8 cellular contexts compared by ENCODE assay signal in genomic region chr1:153633161-153633746, GRCh38. TPM values are rescaled to one million over a fixed set of nuclear protein-coding genes. Genes with fewer than 3 reads are reported as not detected.
DNase-seq lines count a peak whose midpoint lies in the region; ATAC-seq and TF ChIP-seq lines count a peak whose summit lies in the region.

No MANE protein-coding gene starts in this region.

- ATAC-seq in activated CD4-positive, alpha-beta T cell treated with anti-CD3 and anti-CD28 coated beads for 36 hours, result no peak
- ATAC-seq in activated B cell treated with CpG ODN at 0.5 μM for 24 hours (ENCODE audit: low read depth), result peak; percentile 0
- ATAC-seq in right cardiac atrium, result peak; percentile 46 to 52
- ATAC-seq in stimulated activated effector memory CD8-positive, alpha-beta T cell treated with anti-CD3 and anti-CD28 coated beads, Interleukin-12 subunit alpha, Interleukin-12 subunit beta, amount 100 ng/mL, for 72 hours, result no peak
- ATAC-seq in GM21737 (IDR thresholded peaks at IDR 0.05; ENCODE audit: unreplicated experiment), result no peak
- no peak for ATAC-seq in GM18520 (IDR thresholded peaks at IDR 0.05; ENCODE audit: unreplicated experiment)

- peak overlapping the region; percentile 98 for H3K4me3 Mint-ChIP-seq in activated CD4-positive, alpha-beta T cell treated with anti-CD3 and anti-CD28 coated beads for 36 hours
- peak overlapping the region; percentile 99 for H3K4me3 Mint-ChIP-seq in activated B cell treated with CpG ODN at 0.5 μM for 24 hours
- H3K4me3 Mint-ChIP-seq in stimulated activated effector memory CD8-positive, alpha-beta T cell treated with anti-CD3 and anti-CD28 coated beads, Interleukin-12 subunit alpha, Interleukin-12 subunit beta, amount 100 ng/mL, for 72 hours, result peak overlapping the region; percentile 97

- peak overlapping the region; percentile 27 for H3K4me3 ChIP-seq in right cardiac atrium (ENCODE audit: low read length)

- H3K27me3 ChIP-seq in right cardiac atrium (ENCODE audit: control insufficient read depth, insufficient read depth), result no peaks in the 10 kb centered on the region

- intact Hi-C loops in activated CD4-positive, alpha-beta T cell treated with anti-CD3 and anti-CD28 coated beads for 36 hours (cut with DNase I, micrococcal nuclease), result loop anchor here (1.0 to 5.0 kb wide), 5 partner anchors 16 to 1598 kb away; partner anchors contain the start of genes GATAD2B (in 1 of the 2) and INTS3 (in 1 of the 2)
- intact Hi-C loops in activated B cell treated with CpG ODN at 0.5 μM for 24 hours (cut with micrococcal nuclease), result no loop called here
- intact Hi-C loops in right cardiac atrium (cut with DNase I), result no loop called here

- no peak for TF ChIP-seq CTCF in activated B cell treated with CpG ODN at 0.5 μM for 24 hours (IDR thresholded peaks at IDR 0.05)

- peaks cover 16% of the 10 kb centered on the region for H3K4me1 ChIP-seq in right cardiac atrium (ENCODE audit: control insufficient read depth, insufficient read depth, low read length)

- CTCF ChIA-PET in activated CD4-positive, alpha-beta T cell treated with anti-CD3 and anti-CD28 coated beads for 36 hours (lab: Charles Lee), result interaction anchor here (0.9 to 7.1 kb wide), 11 partner anchors 10 to 125 kb away, joined by 3 to 60 read pairs (median 5); partner anchors contain the start of genes ILF2, S100A14, S100A2 and SNAPIN
- CTCF ChIA-PET in activated B cell treated with CpG ODN at 0.5 μM for 24 hours (lab: Charles Lee), result interaction anchor here (1.2 to 2.7 kb wide), 6 partner anchors 35 to 122 kb away, joined by 3 to 33 read pairs (median 8); partner anchors contain the start of gene S100A6

- H3K27ac ChIP-seq in right cardiac atrium (ENCODE audit: low read length), result peak overlapping the region; percentile 98

- H3K36me3 Mint-ChIP-seq in activated CD4-positive, alpha-beta T cell treated with anti-CD3 and anti-CD28 coated beads for 36 hours (ENCODE audit: low read depth), result peaks cover 30% of the 10 kb centered on the region
- H3K36me3 Mint-ChIP-seq in activated B cell treated with CpG ODN at 0.5 μM for 24 hours (ENCODE audit: low read depth), result peaks cover 42% of the 10 kb centered on the region
- peaks cover 47% of the 10 kb centered on the region for H3K36me3 Mint-ChIP-seq in stimulated activated effector memory CD8-positive, alpha-beta T cell treated with anti-CD3 and anti-CD28 coated beads, Interleukin-12 subunit alpha, Interleukin-12 subunit beta, amount 100 ng/mL, for 72 hours

- H3K27me3 Mint-ChIP-seq in activated CD4-positive, alpha-beta T cell treated with anti-CD3 and anti-CD28 coated beads for 36 hours, result no peaks in the 10 kb centered on the region
- H3K27me3 Mint-ChIP-seq in activated B cell treated with CpG ODN at 0.5 μM for 24 hours, result no peaks in the 10 kb centered on the region

- H3K27ac Mint-ChIP-seq in activated CD4-positive, alpha-beta T cell treated with anti-CD3 and anti-CD28 coated beads for 36 hours, result peak overlapping the region; percentile 98
- peak overlapping the region; percentile 100 for H3K27ac Mint-ChIP-seq in activated B cell treated with CpG ODN at 0.5 μM for 24 hours
- peak overlapping the region; percentile 100 for H3K27ac Mint-ChIP-seq in stimulated activated effector memory CD8-positive, alpha-beta T cell treated with anti-CD3 and anti-CD28 coated beads, Interleukin-12 subunit alpha, Interleukin-12 subunit beta, amount 100 ng/mL, for 72 hours

- 35% methylated on average over 18 of the region's 18 CpGs for WGBS in right cardiac atrium

- no peaks in the 10 kb centered on the region for H3K9me3 Mint-ChIP-seq in activated CD4-positive, alpha-beta T cell treated with anti-CD3 and anti-CD28 coated beads for 36 hours (ENCODE audit: low read depth)
- H3K9me3 Mint-ChIP-seq in activated B cell treated with CpG ODN at 0.5 μM for 24 hours, result no peaks in the 10 kb centered on the region
- no peaks in the 10 kb centered on the region for H3K9me3 Mint-ChIP-seq in stimulated activated effector memory CD8-positive, alpha-beta T cell treated with anti-CD3 and anti-CD28 coated beads, Interleukin-12 subunit alpha, Interleukin-12 subunit beta, amount 100 ng/mL, for 72 hours

- H3K4me1 Mint-ChIP-seq in activated CD4-positive, alpha-beta T cell treated with anti-CD3 and anti-CD28 coated beads for 36 hours, result peaks cover 50% of the 10 kb centered on the region
- peaks cover 50% of the 10 kb centered on the region for H3K4me1 Mint-ChIP-seq in activated B cell treated with CpG ODN at 0.5 μM for 24 hours
- H3K4me1 Mint-ChIP-seq in stimulated activated effector memory CD8-positive, alpha-beta T cell treated with anti-CD3 and anti-CD28 coated beads, Interleukin-12 subunit alpha, Interleukin-12 subunit beta, amount 100 ng/mL, for 72 hours, result peaks cover 38% of the 10 kb centered on the region

- DNase-seq in activated CD4-positive, alpha-beta T cell treated with anti-CD3 and anti-CD28 coated beads for 36 hours, result no peak
- DNase-seq in activated CD4-positive, alpha-beta T cell treated with anti-CD3 and anti-CD28 coated beads for 4 hours, result no peak
- no peak for DNase-seq in activated B cell treated with CpG ODN at 0.5 μM for 24 hours
- DNase-seq in right cardiac atrium, result peak in 1 of 3 donors; percentile 87
- DNase-seq in stimulated activated effector memory CD8-positive, alpha-beta T cell treated with anti-CD3 and anti-CD28 coated beads, Interleukin-12 subunit alpha, Interleukin-12 subunit beta, amount 100 ng/mL, for 72 hours (ENCODE audit: low spot score in 2 of 2), result no peak
- DNase-seq in NCI-H446 (lab: John Stamatoyannopoulos, UW), result no peak

- no peaks in the 10 kb centered on the region for H3K9me3 ChIP-seq in right cardiac atrium (ENCODE audit: control insufficient read depth, low read length)

- POLR2A ChIA-PET in activated CD4-positive, alpha-beta T cell treated with anti-CD3 and anti-CD28 coated beads for 36 hours (lab: Charles Lee), result interaction anchor here (0.6 to 1.8 kb wide), 14 partner anchors 11 to 587 kb away, joined by 3 to 13 read pairs (median 6); partner anchors contain the start of genes DENND4B, ILF2, RPS27 and S100A4
- POLR2A ChIA-PET in activated B cell treated with CpG ODN at 0.5 μM for 24 hours (lab: Charles Lee), result interaction anchor here (0.5 to 2.9 kb wide), 45 partner anchors 9 to 549 kb away, joined by 3 to 138 read pairs (median 8); partner anchors contain the start of genes CREB3L4, CRTC2, ILF2 and INTS3

RNA-seq across cellular contexts. Expression of gene CHTOP, which starts 0.6 kb away (rescaled TPM):
- 10 to 100 TPM; 85.1 to 91.4 TPM for total RNA-seq in activated CD4-positive, alpha-beta T cell treated with anti-CD3 and anti-CD28 coated beads for 36 hours
- total RNA-seq in activated B cell treated with CpG ODN at 0.5 μM for 24 hours (140 and 148 TPM in 2 replicates), right cardiac atrium (10 to 100 TPM; 56.1 to 75.3 (median 66.1) TPM)
- polyA plus RNA-seq in right cardiac atrium, result 65.0 TPM

RNA-seq across cellular contexts. Expression of gene S100A1, which starts 5.0 kb away (rescaled TPM):
- not detected for total RNA-seq in activated CD4-positive, alpha-beta T cell treated with anti-CD3 and anti-CD28 coated beads for 36 hours
- 0.31 and 0.69 TPM in 2 replicates for total RNA-seq in activated B cell treated with CpG ODN at 0.5 μM for 24 hours
- total RNA-seq in right cardiac atrium, result 1,000 to 10,000 TPM; 1,233 to 1,764 (median 1,522) TPM
- polyA plus RNA-seq in right cardiac atrium, result 2,571 TPM

RNA-seq across cellular contexts. Expression of gene S100A13, which starts 5.9 kb away (rescaled TPM):
- 1 to 10 TPM; 5.4 TPM for total RNA-seq in activated CD4-positive, alpha-beta T cell treated with anti-CD3 and anti-CD28 coated beads for 36 hours
- total RNA-seq in activated B cell treated with CpG ODN at 0.5 μM for 24 hours, result 16.2 and 17.6 TPM in 2 replicates
- 100 to 1,000 TPM; 183 to 265 (median 220) TPM for total RNA-seq in right cardiac atrium
- polyA plus RNA-seq in right cardiac atrium, result 295 TPM

RNA-seq across cellular contexts. Expression of gene S100A14, which starts 17.1 kb away (rescaled TPM):
- under 1 TPM; 0.14 to 0.34 TPM for total RNA-seq in activated CD4-positive, alpha-beta T cell treated with anti-CD3 and anti-CD28 coated beads for 36 hours
- total RNA-seq in activated B cell treated with CpG ODN at 0.5 μM for 24 hours (not detected in 2 replicates), right cardiac atrium (1 to 10 TPM; 2.5 to 5.6 (median 3.8) TPM)
- polyA plus RNA-seq in right cardiac atrium, result 4.3 TPM

RNA-seq across cellular contexts. Expression of gene S100A16, which starts 20.3 kb away (rescaled TPM):
- not detected for total RNA-seq in activated CD4-positive, alpha-beta T cell treated with anti-CD3 and anti-CD28 coated beads for 36 hours
- total RNA-seq in activated B cell treated with CpG ODN at 0.5 μM for 24 hours, result not detected in 2 replicates
- 10 to 100 TPM; 42.6 to 56.1 (median 44.3) TPM for total RNA-seq in right cardiac atrium
- polyA plus RNA-seq in right cardiac atrium, result 73.9 TPM

Comparison
In these comparisons a context has a peak if more than half of its experiments do, and no peak if none do; other contexts are left out.
1. ATAC-seq: peak in activated B cell treated with CpG ODN at 0.5 μM for 24 hours (single experiment) and right cardiac atrium (2 of 2); none in activated CD4-positive, alpha-beta T cell treated with anti-CD3 and anti-CD28 coated beads for 36 hours (single experiment), stimulated activated effector memory CD8-positive, alpha-beta T cell treated with anti-CD3 and anti-CD28 coated beads, Interleukin-12 subunit alpha, Interleukin-12 subunit beta, amount 100 ng/mL, for 72 hours (single experiment), GM21737 (single experiment) and GM18520 (single experiment).
2. RNA of gene S100A1, which starts 5.0 kb away (total RNA-seq): 1,233 to 1,764 TPM in right cardiac atrium; 0.31 to 0.69 TPM in activated B cell treated with CpG ODN at 0.5 μM for 24 hours and not detected in activated CD4-positive, alpha-beta T cell treated with anti-CD3 and anti-CD28 coated beads for 36 hours; every median in the first group is over 100 times any median in the second.
3. intact Hi-C loops: an anchor here in activated CD4-positive, alpha-beta T cell treated with anti-CD3 and anti-CD28 coated beads for 36 hours (1.0 to 5.0 kb wide); none called in activated B cell treated with CpG ODN at 0.5 μM for 24 hours and right cardiac atrium.
4. Peak in every context shown above with its lines, with median percentiles within 50 percentile points of each other: H3K27ac Mint-ChIP-seq and H3K4me3 Mint-ChIP-seq.